33 cellular contexts compared by ENCODE assay signal in the genomic region with DNA sequence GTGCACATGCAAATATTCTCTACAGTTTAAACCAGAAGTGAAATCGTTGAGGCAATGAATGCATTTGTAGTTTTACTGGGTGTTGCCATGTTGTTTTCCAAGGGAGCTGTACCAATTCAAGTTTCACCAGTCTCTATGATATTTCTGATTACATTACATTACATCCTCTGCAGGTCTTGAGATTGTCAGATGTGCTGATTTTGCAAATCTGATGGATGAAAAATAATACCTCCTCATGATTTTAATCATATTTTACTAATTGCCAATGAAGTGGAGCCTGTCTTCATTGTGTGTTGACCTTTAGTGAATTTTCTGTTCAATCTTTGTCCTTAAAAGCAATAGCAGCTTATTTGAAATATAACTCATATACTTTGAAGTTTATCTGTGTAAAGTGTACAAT.
"Had no signal": no experiment of that assay in that cellular context is flagged by ENCODE, and none has a peak within 500 bp of the region (broad histone marks: within the 10 kb centered on the region; RNA-seq: fewer than 3 reads in every experiment).

No MANE protein-coding gene starts in this region.

- H3K4me1 ChIP-seq: adrenal gland, ascending aorta, body of pancreas, breast epithelium had no signal

- H3K4me3 ChIP-seq: adrenal gland, ascending aorta, body of pancreas, breast epithelium, cardiac muscle cell had no signal

- H3K27ac ChIP-seq: adrenal gland, ascending aorta, body of pancreas, brain microvascular endothelial cell, breast epithelium, cardiac muscle cell had no signal

- FAIRE-seq: astrocyte, bronchial epithelial cell had no signal

- H3K9me3 ChIP-seq: ascending aorta had no signal

- H3K27me3 ChIP-seq: adrenal gland, ascending aorta, body of pancreas, brain microvascular endothelial cell had no signal

- ATAC-seq: activated naive CD4-positive, alpha-beta T cell treated with anti-CD3 and anti-CD28 coated beads, Interleukin-2, amount 50 U/mL, for 72 hours; activated naive CD8-positive, alpha-beta T cell treated with anti-CD3 and anti-CD28 coated beads, Interleukin-2, amount 50 U/mL, for 24 hours; activated T-cell treated with anti-CD3 and anti-CD28 coated beads, Interleukin-2, amount 50 U/mL, for 4 hours; activated T-cell treated with anti-CD3 and anti-CD28 coated beads, Interleukin-2, amount 50 U/mL, for 72 hours; activated T-helper 17 cell treated with anti-CD3 and anti-CD28 coated beads, Interleukin-2, amount 50 U/mL, for 72 hours; body of pancreas had no signal

- DNase-seq: activated effector memory CD4-positive, alpha-beta T cell treated with anti-CD3 and anti-CD28 coated beads, Interleukin-2, amount 50 U/mL, for 16 hours; activated effector memory CD4-positive, alpha-beta T cell treated with Interleukin-2 at 50 U/mL for 16 hours; activated gamma-delta T cell; activated gamma-delta T cell treated with Interleukin-2 at 50 U/mL for 16 hours; activated naive CD4-positive, alpha-beta T cell; activated naive CD4-positive, alpha-beta T cell treated with anti-CD3 and anti-CD28 coated beads for 36 hours; activated naive CD4-positive, alpha-beta T cell treated with anti-CD3 and anti-CD28 coated beads, Interleukin-2, amount 10 ng/mL, durations not matched to agents 7 days and 5 days; activated naive CD4-positive, alpha-beta T cell treated with anti-CD3 and anti-CD28 coated beads, Interleukin-2, amount 50 U/mL, for 16 hours; activated naive CD4-positive, alpha-beta T cell treated with Interleukin-2 at 50 U/mL for 16 hours; activated naive CD8-positive, alpha-beta T cell treated with anti-CD3 and anti-CD28 coated beads for 36 hours; activated naive CD8-positive, alpha-beta T cell treated with anti-CD3 and anti-CD28 coated beads, Interleukin-2, amount 10 ng/mL, durations not matched to agents 7 days and 5 days; activated naive CD8-positive, alpha-beta T cell treated with anti-CD3 and anti-CD28 coated beads, Interleukin-2, amount 50 U/mL, for 24 hours; activated T-cell treated with anti-CD3 and anti-CD28 coated beads, Interleukin-2, amount 50 U/mL, for 24 hours; activated T-cell treated with anti-CD3 and anti-CD28 coated beads, Interleukin-2, amount 50 U/mL, for 4 hours; activated T-cell treated with anti-CD3 and anti-CD28 coated beads, Interleukin-2, amount 50 U/mL, for 48 hours; activated T-cell treated with anti-CD3 and anti-CD28 coated beads, Interleukin-2, amount 50 U/mL, for 72 hours; adrenal gland; amniotic stem cell; amygdala; anterior cingulate cortex; aorta; body of pancreas; brain microvascular endothelial cell; caudate nucleus; central memory CD4-positive, alpha-beta T cell; cerebellar nuclear complex had no signal

- H3K36me3 ChIP-seq: adrenal gland, ascending aorta, brain microvascular endothelial cell, breast epithelium, cardiac muscle cell had no signal
